ENCODE assay signal across 8 cellular contexts in the genomic region with DNA sequence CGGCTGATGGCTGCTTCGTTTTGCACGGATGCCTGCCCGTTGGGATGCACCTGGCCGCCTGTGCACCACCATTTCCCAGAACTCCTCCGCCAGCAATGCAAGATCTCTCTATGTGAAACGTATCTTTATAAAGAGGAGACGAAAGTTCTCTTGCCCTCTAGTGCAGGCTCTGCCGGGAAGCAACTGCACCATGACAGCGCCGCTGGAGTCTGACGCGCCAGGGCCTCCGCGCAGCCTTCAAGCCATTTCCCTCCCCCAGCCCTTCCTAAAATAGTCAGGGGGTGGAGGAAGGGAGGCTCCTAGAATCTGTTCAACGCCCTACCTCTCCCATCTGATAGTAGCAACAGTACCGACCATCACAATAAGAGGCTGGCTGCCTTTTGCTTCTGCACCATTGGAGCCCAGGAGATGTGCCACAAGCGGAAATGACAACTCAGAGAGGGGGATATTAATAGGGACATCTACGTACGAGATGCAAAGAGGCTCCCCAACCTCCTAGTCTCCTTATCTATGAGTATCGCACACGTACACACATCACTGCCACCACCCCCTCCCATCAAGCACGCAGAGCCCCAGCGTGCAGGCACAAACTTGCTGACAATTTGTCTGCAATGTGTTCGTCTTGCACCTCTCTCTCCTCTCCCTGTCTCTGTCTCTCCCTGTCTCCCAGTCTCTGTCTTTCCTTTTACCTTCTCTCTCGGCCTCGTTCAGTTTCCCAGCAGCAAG. TPM values are rescaled to one million over a fixed set of nuclear protein-coding genes. Genes with fewer than 3 reads are reported as not detected.
DNase-seq lines count a peak whose midpoint lies in the region; ATAC-seq and TF ChIP-seq lines count a peak whose summit lies in the region.

No MANE protein-coding gene starts in this region.

- H3K4me1 ChIP-seq in ascending aorta (no peaks in the 10 kb centered on the region), prostate gland (replicated peaks) (no peaks in the 10 kb centered on the region)

- WGBS in prostate gland, result 7% methylated on average over 27 of the region's 27 CpGs

- TF ChIP-seq CTCF in GM06990 (IDR thresholded peaks at IDR 0.05; ENCODE audit: insufficient read depth, low read length, poor library complexity, severe bottlenecking), result no peak
- no peak for TF ChIP-seq CTCF in ascending aorta (IDR thresholded peaks at IDR 0.05)
- no peak for TF ChIP-seq CTCF in prostate gland (IDR thresholded peaks at IDR 0.05)

- peak; percentile 46 for DNase-seq in GM06990 (ENCODE audit: extremely low read depth, insufficient read length)
- DNase-seq in ascending aorta (ENCODE audit: low spot score in 2 of 2), result no peak
- peak; percentile 9 to 27 for DNase-seq in hippocampal formation (lab: John Stamatoyannopoulos, UW)
- peak; percentile 4 for DNase-seq in prostate gland (ENCODE audit: low spot score)
- no peak for DNase-seq in LoVo (ENCODE audit: low spot score)

- intact Hi-C loops in ascending aorta (cut with DNase I) (no loop called here), prostate gland (cut with DNase I) (no loop called here)

- H3K4me3 ChIP-seq in GM06990 (replicated peaks; ENCODE audit: low read depth, low read length) (peak overlapping the region; percentile 35), ascending aorta (peak overlapping the region; percentile 68 to 78), prostate gland (peak overlapping the region; percentile 44)

- no peak overlapping the region for H3K27ac ChIP-seq in ascending aorta
- peak overlapping the region; percentile 52 to 60 for H3K27ac ChIP-seq in prostate gland

- no peaks in the 10 kb centered on the region for H3K9me3 ChIP-seq in ascending aorta
- H3K9me3 ChIP-seq in prostate gland, result no peaks in the 10 kb centered on the region

- TF ChIP-seq POLR2A in prostate gland (IDR thresholded peaks at IDR 0.05), result no peak

- H3K27me3 ChIP-seq in GM06990 (replicated peaks; ENCODE audit: control insufficient read depth, insufficient read depth, low read length) (peaks cover 1% of the 10 kb centered on the region; the same call in 1 of the 2 replicates), ascending aorta (no peaks in the 10 kb centered on the region), prostate gland (replicated peaks; ENCODE audit: insufficient read depth) (no peaks in the 10 kb centered on the region)

- ATAC-seq in HG02852 (IDR thresholded peaks at IDR 0.05; ENCODE audit: unreplicated experiment), result peak; percentile 46
- ATAC-seq in HG03439 (IDR thresholded peaks at IDR 0.05; ENCODE audit: unreplicated experiment), result no peak
- no peak for ATAC-seq in HG03460 (IDR thresholded peaks at IDR 0.05; ENCODE audit: unreplicated experiment)

- no peaks in the 10 kb centered on the region for H3K36me3 ChIP-seq in GM06990 (ENCODE audit: control insufficient read depth, insufficient read depth, low read length)
- H3K36me3 ChIP-seq in ascending aorta, result no peaks in the 10 kb centered on the region
- no peaks in the 10 kb centered on the region for H3K36me3 ChIP-seq in prostate gland

RNA-seq across cellular contexts. Expression of a gene that starts 1.1 kb away (rescaled TPM):
- total RNA-seq in ascending aorta (233 TPM), prostate gland (100 to 1,000 TPM in 1 of 2 donors, 10 to 100 TPM in 1; 36.5 to 154 TPM)

Comparison
In these comparisons a context has a peak if more than half of its experiments do, and no peak if none do; other contexts are left out.
1. DNase-seq: peak in GM06990 (single experiment), hippocampal formation (2 of 2) and prostate gland (single experiment); none in ascending aorta (0 of 2) and LoVo (single experiment).
2. H3K27ac ChIP-seq: peak in prostate gland (2 of 2); none in ascending aorta (0 of 2).
3. Peak in every context shown above with its lines, with median percentiles within 50 percentile points of each other: H3K4me3 ChIP-seq.